10 cellular contexts compared by ENCODE assay signal in the genomic region with DNA sequence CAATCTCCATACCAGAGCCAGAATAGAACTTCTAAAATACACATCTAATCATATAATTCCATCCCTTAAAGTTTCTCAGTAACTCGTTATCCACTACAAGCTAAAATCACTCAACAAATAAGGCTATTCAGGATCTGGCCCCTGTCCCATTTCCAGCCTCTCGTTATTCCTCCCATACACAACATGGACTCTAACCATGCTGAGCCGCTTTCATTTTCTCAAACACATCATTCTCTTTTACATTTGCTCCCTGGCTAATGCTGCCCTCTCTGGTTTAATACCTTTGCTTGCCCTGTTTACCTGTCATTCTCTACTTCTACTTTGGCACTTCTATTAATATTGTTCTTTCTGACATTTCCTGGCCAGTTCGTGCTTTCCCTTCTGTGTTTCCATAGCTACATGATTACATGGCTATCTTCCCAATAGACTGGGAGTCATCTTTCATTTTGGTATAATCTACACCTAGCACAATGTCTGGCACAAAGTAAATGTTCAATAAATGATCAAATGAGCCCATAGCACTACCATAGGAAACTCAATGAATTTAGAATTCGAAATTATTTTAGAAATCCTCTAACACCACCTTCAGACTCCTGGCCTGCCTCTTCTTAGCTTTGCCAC.
DNase-seq lines count a peak whose midpoint lies in the region; ATAC-seq and TF ChIP-seq lines count a peak whose summit lies in the region.
"Had no signal": no experiment of that assay in that cellular context is flagged by ENCODE, and none has a peak within 500 bp of the region (broad histone marks: within the 10 kb centered on the region; RNA-seq: fewer than 3 reads in every experiment).

No MANE protein-coding gene starts in this region.

- H3K4me3 ChIP-seq in MM.1S (ENCODE audit: low read length) (peak overlapping the region; percentile 39), RWPE2 (ENCODE audit: severe bottlenecking) (no peak overlapping the region)

- TF ChIP-seq CTCF in MM.1S (IDR thresholded peaks at IDR 0.05; ENCODE audit: low read length) (0 out of 2 replicates have a peak, but pooled peaks have one; percentile 23), RWPE2 (IDR thresholded peaks at IDR 0.05; ENCODE audit: poor library complexity, severe bottlenecking) (no peak)

- in situ Hi-C loops in Caki2 (cut with HindIII; ENCODE audit: low pct_unique_long_range_greater_than_20kb, low sequenced_read_pairs): no loop called here

- peak overlapping the region; percentile 57 for H2AFZ ChIP-seq in MM.1S (ENCODE audit: low read length)

- H3F3A ChIP-seq in MM.1S (ENCODE audit: insufficient read depth, low read length): no peaks in the 10 kb centered on the region

- no peak for ATAC-seq in RWPE2 (ENCODE audit: low read depth)
- no peak for ATAC-seq in HG03565 (IDR thresholded peaks at IDR 0.05; ENCODE audit: unreplicated experiment)
- ATAC-seq: activated naive CD4-positive, alpha-beta T cell treated with anti-CD3 and anti-CD28 coated beads, Interleukin-2, amount 50 U/mL, for 72 hours had no signal

- DNase-seq in Caki2 (ENCODE audit: low read depth): peak; percentile 75
- peak; percentile 20 for DNase-seq in MM.1S
- DNase-seq in RWPE2 (ENCODE audit: low spot score): no peak
- peak; percentile 12 for DNase-seq in kidney tubule cell (ENCODE audit: low spot score)
- no peak for DNase-seq in activated CD4-positive, CD25-positive, alpha-beta regulatory T cell treated with anti-CD3 and anti-CD28 coated beads, Interleukin-2, amount 50 U/mL, for 72 hours
- no peak for DNase-seq in RKO (ENCODE audit: low spot score)
- DNase-seq in GM19238 (ENCODE audit: insufficient read length, low spot score): no peak
- DNase-seq: activated CD4-positive, alpha-beta T cell treated with anti-CD3 and anti-CD28 coated beads, Interleukin-2, amount 50 U/mL, for 4 hours had no signal

- H3K4me2 ChIP-seq in MM.1S (ENCODE audit: low read depth, low read length): peak overlapping the region; percentile 54

- H3K27ac ChIP-seq in MM.1S (ENCODE audit: low read length) (no peak overlapping the region), RWPE2 (ENCODE audit: poor library complexity, severe bottlenecking) (peak overlapping the region; percentile 88)

- H3K9me3 ChIP-seq in MM.1S (replicated peaks; ENCODE audit: insufficient read depth, low read length) (no peaks in the 10 kb centered on the region), RWPE2 (ENCODE audit: severe bottlenecking) (no peaks in the 10 kb centered on the region)

- no peaks in the 10 kb centered on the region for H3K9me2 ChIP-seq in MM.1S (replicated peaks; ENCODE audit: insufficient read depth, low read length)

- H3K36me3 ChIP-seq in MM.1S (replicated peaks; ENCODE audit: insufficient read depth, low read length): no peaks in the 10 kb centered on the region
- no peaks in the 10 kb centered on the region for H3K36me3 ChIP-seq in RWPE2 (ENCODE audit: low read depth)

- no peaks in the 10 kb centered on the region for H3K79me2 ChIP-seq in MM.1S (ENCODE audit: low read length)

- H3K4me1 ChIP-seq in MM.1S (ENCODE audit: low read length): no peaks in the 10 kb centered on the region
- peaks cover 21% of the 10 kb centered on the region for H3K4me1 ChIP-seq in RWPE2 (ENCODE audit: insufficient read depth, poor library complexity, severe bottlenecking)

- H3K27me3 ChIP-seq in MM.1S (replicated peaks; ENCODE audit: insufficient read depth, low read length) (no peaks in the 10 kb centered on the region), RWPE2 (ENCODE audit: insufficient read depth, poor library complexity, severe bottlenecking) (no peaks in the 10 kb centered on the region)

- no peaks in the 10 kb centered on the region for H4K20me1 ChIP-seq in MM.1S (ENCODE audit: insufficient read depth, low read length)

- no peak overlapping the region for H3K9ac ChIP-seq in MM.1S (ENCODE audit: low read length)

Comparison
In these comparisons a context has a peak if more than half of its experiments do, and no peak if none do; other contexts are left out.
1. DNase-seq: peak in Caki2 (single experiment), MM.1S (single experiment) and kidney tubule cell (single experiment); none in RWPE2 (single experiment), activated CD4-positive, CD25-positive, alpha-beta regulatory T cell treated with anti-CD3 and anti-CD28 coated beads, Interleukin-2, amount 50 U/mL, for 72 hours (single experiment), RKO (single experiment) and GM19238 (single experiment).